19 cellular contexts compared by ENCODE assay signal in the genomic region with DNA sequence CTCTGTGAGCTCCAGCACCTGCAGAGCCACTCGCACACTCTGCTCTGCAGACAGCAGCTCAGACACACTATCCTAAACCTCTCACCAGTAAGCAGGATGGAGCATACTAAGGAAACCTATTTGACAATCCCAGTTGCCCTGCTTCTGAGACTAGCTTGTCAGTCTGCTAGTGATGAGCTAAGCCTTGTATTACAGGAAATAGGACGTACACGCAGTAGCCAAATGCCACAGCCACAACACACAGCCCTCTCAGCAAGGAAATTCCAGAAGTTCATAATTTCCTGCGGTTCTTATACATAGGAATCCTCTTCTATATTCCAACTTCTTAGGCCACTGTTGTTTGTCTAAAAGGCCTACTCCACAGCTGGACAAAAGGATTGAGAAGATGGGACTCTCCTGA.
DNase-seq lines count a peak whose midpoint lies in the region; ATAC-seq and TF ChIP-seq lines count a peak whose summit lies in the region.
"Had no signal": no experiment of that assay in that cellular context is flagged by ENCODE, and none has a peak within 500 bp of the region (broad histone marks: within the 10 kb centered on the region; RNA-seq: fewer than 3 reads in every experiment).

No MANE protein-coding gene starts in this region.

- H3K36me3 ChIP-seq in MM.1S (replicated peaks; ENCODE audit: insufficient read depth, low read length), result no peaks in the 10 kb centered on the region
- H3K36me3 ChIP-seq: right atrium auricular region had no signal

- H3K27me3 Mint-ChIP-seq in T-helper 17 cell, result peaks cover 11% of the 10 kb centered on the region
- H3K27me3 Mint-ChIP-seq: activated CD8-positive, alpha-beta memory T cell treated with anti-CD3 and anti-CD28 coated beads, Interleukin-2, amount 10 ng/mL, durations not matched to agents 7 days and 5 days had no signal

- no peak overlapping the region for H3K27ac ChIP-seq in MM.1S (ENCODE audit: low read length)
- H3K27ac ChIP-seq: right atrium auricular region had no signal

- H3K9me2 ChIP-seq in MM.1S (replicated peaks; ENCODE audit: insufficient read depth, low read length), result no peaks in the 10 kb centered on the region

- no peaks in the 10 kb centered on the region for H4K20me1 ChIP-seq in MM.1S (ENCODE audit: insufficient read depth, low read length)

- no peak overlapping the region for H3K4me3 Mint-ChIP-seq in T-helper 17 cell
- H3K4me3 Mint-ChIP-seq: activated CD8-positive, alpha-beta memory T cell treated with anti-CD3 and anti-CD28 coated beads, Interleukin-2, amount 10 ng/mL, durations not matched to agents 7 days and 5 days; activated naive CD8-positive, alpha-beta T cell treated with anti-CD3 and anti-CD28 coated beads, Interleukin-2, amount 10 ng/mL, durations not matched to agents 7 days and 5 days; CD4-positive, CD25-positive, alpha-beta regulatory T cell had no signal

- no peaks in the 10 kb centered on the region for H3K79me2 ChIP-seq in MM.1S (ENCODE audit: low read length)

- no peaks in the 10 kb centered on the region for H3K36me3 Mint-ChIP-seq in T-helper 17 cell (ENCODE audit: low read depth)
- H3K36me3 Mint-ChIP-seq: activated CD8-positive, alpha-beta memory T cell treated with anti-CD3 and anti-CD28 coated beads, Interleukin-2, amount 10 ng/mL, durations not matched to agents 7 days and 5 days; activated naive CD8-positive, alpha-beta T cell treated with anti-CD3 and anti-CD28 coated beads, Interleukin-2, amount 10 ng/mL, durations not matched to agents 7 days and 5 days; CD4-positive, CD25-positive, alpha-beta regulatory T cell had no signal

- H3K4me1 ChIP-seq in MM.1S (ENCODE audit: low read length), result no peaks in the 10 kb centered on the region

- no peaks in the 10 kb centered on the region for H3K27me3 ChIP-seq in MM.1S (replicated peaks; ENCODE audit: insufficient read depth, low read length)
- H3K27me3 ChIP-seq: right atrium auricular region had no signal

- TF ChIP-seq CTCF in MM.1S (IDR thresholded peaks at IDR 0.05; ENCODE audit: low read length), result no peak

- no peak overlapping the region for H2AFZ ChIP-seq in MM.1S (ENCODE audit: low read length)

- H3K4me1 Mint-ChIP-seq in T-helper 17 cell, result no peaks in the 10 kb centered on the region
- H3K4me1 Mint-ChIP-seq: activated CD8-positive, alpha-beta memory T cell treated with anti-CD3 and anti-CD28 coated beads, Interleukin-2, amount 10 ng/mL, durations not matched to agents 7 days and 5 days; activated naive CD8-positive, alpha-beta T cell treated with anti-CD3 and anti-CD28 coated beads, Interleukin-2, amount 10 ng/mL, durations not matched to agents 7 days and 5 days had no signal

- H3K4me2 ChIP-seq in MM.1S (ENCODE audit: low read depth, low read length), result no peak overlapping the region

- no peaks in the 10 kb centered on the region for H3F3A ChIP-seq in MM.1S (ENCODE audit: insufficient read depth, low read length)

- peak; percentile 65 for DNase-seq in Daoy (ENCODE audit: low read depth)
- DNase-seq in dedifferentiated amniotic fluid mesenchymal stem cell (ENCODE audit: extremely low spot score), result peak; percentile 36
- DNase-seq in islet precursor cell, result peak; percentile 19
- no peak for DNase-seq in pons (ENCODE audit: low spot score)
- DNase-seq in T-helper 17 cell, result no peak
- no peak for DNase-seq in NCI-H2227 (lab: John Stamatoyannopoulos, UW; ENCODE audit: unreplicated experiment)
- DNase-seq in MM.1S, result no peak
- DNase-seq: activated CD8-positive, alpha-beta memory T cell treated with anti-CD3 and anti-CD28 coated beads, Interleukin-2, amount 10 ng/mL, durations not matched to agents 7 days and 5 days; activated naive CD8-positive, alpha-beta T cell treated with anti-CD3 and anti-CD28 coated beads, Interleukin-2, amount 10 ng/mL, durations not matched to agents 7 days and 5 days; CD4-positive, CD25-positive, alpha-beta regulatory T cell; DMS53; foreskin fibroblast; mucosa of descending colon; MV-4-11; NCI-H187 treated with DMSO at 0.1 percent for 48 hours; NK-92 treated with Interleukin-12 subunit alpha and Interleukin-12 subunit beta, amount 100 ng/mL, for 24 hours had no signal

- no peak overlapping the region for H3K9ac ChIP-seq in MM.1S (ENCODE audit: low read length)

- ATAC-seq in SK-N-SH treated with all-trans-retinoic acid at 6 μM for 48 hours (peak; percentile 60), T-helper 17 cell (no peak)
- ATAC-seq: activated CD8-positive, alpha-beta memory T cell treated with anti-CD3 and anti-CD28 coated beads, Interleukin-2, amount 10 ng/mL, durations not matched to agents 7 days and 5 days; K562 had no signal

- H3K9me3 ChIP-seq in T-helper 17 cell (ENCODE audit: control insufficient read depth, low read length, poor library complexity, severe bottlenecking) (no peaks in the 10 kb centered on the region), MM.1S (replicated peaks; ENCODE audit: insufficient read depth, low read length) (no peaks in the 10 kb centered on the region)
- H3K9me3 ChIP-seq: mucosa of descending colon, right atrium auricular region had no signal

- no peak overlapping the region for H3K27ac Mint-ChIP-seq in T-helper 17 cell
- H3K27ac Mint-ChIP-seq: activated CD8-positive, alpha-beta memory T cell treated with anti-CD3 and anti-CD28 coated beads, Interleukin-2, amount 10 ng/mL, durations not matched to agents 7 days and 5 days; activated naive CD8-positive, alpha-beta T cell treated with anti-CD3 and anti-CD28 coated beads, Interleukin-2, amount 10 ng/mL, durations not matched to agents 7 days and 5 days; CD4-positive, CD25-positive, alpha-beta regulatory T cell had no signal

- no peak overlapping the region for H3K4me3 ChIP-seq in MM.1S (ENCODE audit: low read length)
- H3K4me3 ChIP-seq: K562, mucosa of descending colon, right atrium auricular region had no signal

TF ChIP-seq in SK-N-SH treated with all-trans-retinoic acid at 6 μM for 48 hours, 23 proteins besides CTCF, POLR2A, EP300 and RAD21:
- no peak for TF ChIP-seq ZNF565 (CRISPR knock-in tag; conservative IDR thresholded peaks at IDR 0.05; ENCODE audit: low read depth)
- TF ChIP-seq ISL1 (CRISPR knock-in tag; IDR thresholded peaks at IDR 0.05), result no peak
- no peak for TF ChIP-seq ZFP3 (CRISPR knock-in tag; IDR thresholded peaks at IDR 0.05)
- no peak for TF ChIP-seq SNAI2 (CRISPR knock-in tag; IDR thresholded peaks at IDR 0.05)
- TF ChIP-seq PPARA (CRISPR knock-in tag; IDR thresholded peaks at IDR 0.05; ENCODE audit: borderline replicate concordance), result no peak
- TF ChIP-seq TCF4 (CRISPR knock-in tag; IDR thresholded peaks at IDR 0.05; ENCODE audit: borderline replicate concordance), result no peak
- TF ChIP-seq, protein P1, sequence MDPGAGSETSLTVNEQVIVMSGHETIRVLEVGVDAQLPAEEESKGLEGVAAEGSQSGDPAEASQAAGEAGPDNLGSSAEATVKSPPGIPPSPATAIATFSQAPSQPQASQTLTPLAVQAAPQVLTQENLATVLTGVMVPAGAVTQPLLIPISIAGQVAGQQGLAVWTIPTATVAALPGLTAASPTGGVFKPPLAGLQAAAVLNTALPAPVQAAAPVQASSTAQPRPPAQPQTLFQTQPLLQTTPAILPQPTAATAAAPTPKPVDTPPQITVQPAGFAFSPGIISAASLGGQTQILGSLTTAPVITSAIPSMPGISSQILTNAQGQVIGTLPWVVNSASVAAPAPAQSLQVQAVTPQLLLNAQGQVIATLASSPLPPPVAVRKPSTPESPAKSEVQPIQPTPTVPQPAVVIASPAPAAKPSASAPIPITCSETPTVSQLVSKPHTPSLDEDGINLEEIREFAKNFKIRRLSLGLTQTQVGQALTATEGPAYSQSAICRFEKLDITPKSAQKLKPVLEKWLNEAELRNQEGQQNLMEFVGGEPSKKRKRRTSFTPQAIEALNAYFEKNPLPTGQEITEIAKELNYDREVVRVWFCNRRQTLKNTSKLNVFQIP (CRISPR knock-in tag; IDR thresholded peaks at IDR 0.05; ENCODE audit: borderline replicate concordance, low read depth), result no peak
- TF ChIP-seq BACH2 (CRISPR knock-in tag; IDR thresholded peaks at IDR 0.05; ENCODE audit: borderline replicate concordance), result no peak
- TF ChIP-seq, protein P2, sequence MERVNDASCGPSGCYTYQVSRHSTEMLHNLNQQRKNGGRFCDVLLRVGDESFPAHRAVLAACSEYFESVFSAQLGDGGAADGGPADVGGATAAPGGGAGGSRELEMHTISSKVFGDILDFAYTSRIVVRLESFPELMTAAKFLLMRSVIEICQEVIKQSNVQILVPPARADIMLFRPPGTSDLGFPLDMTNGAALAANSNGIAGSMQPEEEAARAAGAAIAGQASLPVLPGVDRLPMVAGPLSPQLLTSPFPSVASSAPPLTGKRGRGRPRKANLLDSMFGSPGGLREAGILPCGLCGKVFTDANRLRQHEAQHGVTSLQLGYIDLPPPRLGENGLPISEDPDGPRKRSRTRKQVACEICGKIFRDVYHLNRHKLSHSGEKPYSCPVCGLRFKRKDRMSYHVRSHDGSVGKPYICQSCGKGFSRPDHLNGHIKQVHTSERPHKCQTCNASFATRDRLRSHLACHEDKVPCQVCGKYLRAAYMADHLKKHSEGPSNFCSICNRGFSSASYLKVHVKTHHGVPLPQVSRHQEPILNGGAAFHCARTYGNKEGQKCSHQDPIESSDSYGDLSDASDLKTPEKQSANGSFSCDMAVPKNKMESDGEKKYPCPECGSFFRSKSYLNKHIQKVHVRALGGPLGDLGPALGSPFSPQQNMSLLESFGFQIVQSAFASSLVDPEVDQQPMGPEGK (CRISPR knock-in tag; IDR thresholded peaks at IDR 0.05; ENCODE audit: borderline replicate concordance), result no peak
- TF ChIP-seq ZNF8 (CRISPR knock-in tag; IDR thresholded peaks at IDR 0.05), result no peak
- TF ChIP-seq, protein P3, sequence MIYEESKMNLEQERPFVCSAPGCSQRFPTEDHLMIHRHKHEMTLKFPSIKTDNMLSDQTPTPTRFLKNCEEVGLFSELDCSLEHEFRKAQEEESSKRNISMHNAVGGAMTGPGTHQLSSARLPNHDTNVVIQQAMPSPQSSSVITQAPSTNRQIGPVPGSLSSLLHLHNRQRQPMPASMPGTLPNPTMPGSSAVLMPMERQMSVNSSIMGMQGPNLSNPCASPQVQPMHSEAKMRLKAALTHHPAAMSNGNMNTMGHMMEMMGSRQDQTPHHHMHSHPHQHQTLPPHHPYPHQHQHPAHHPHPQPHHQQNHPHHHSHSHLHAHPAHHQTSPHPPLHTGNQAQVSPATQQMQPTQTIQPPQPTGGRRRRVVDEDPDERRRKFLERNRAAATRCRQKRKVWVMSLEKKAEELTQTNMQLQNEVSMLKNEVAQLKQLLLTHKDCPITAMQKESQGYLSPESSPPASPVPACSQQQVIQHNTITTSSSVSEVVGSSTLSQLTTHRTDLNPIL (CRISPR knock-in tag; IDR thresholded peaks at IDR 0.05; ENCODE audit: low read depth), result no peak
- no peak for TF ChIP-seq ARNTL (CRISPR knock-in tag; IDR thresholded peaks at IDR 0.05; ENCODE audit: borderline replicate concordance, low read depth)
- no peak for TF ChIP-seq RARB (CRISPR knock-in tag; IDR thresholded peaks at IDR 0.05)
- no peak for TF ChIP-seq ZFP30 (CRISPR knock-in tag; IDR thresholded peaks at IDR 0.05)
- no peak for TF ChIP-seq ESRRG (CRISPR knock-in tag; IDR thresholded peaks at IDR 0.05)
TF ChIP-seq in SK-N-SH treated with all-trans-retinoic acid at 6 μM for 48 hours: peak in this region for 0.

Comparison
In these comparisons a context has a peak if more than half of its experiments do, and no peak if none do; other contexts are left out.
1. DNase-seq: peak in Daoy (single experiment), dedifferentiated amniotic fluid mesenchymal stem cell (single experiment) and islet precursor cell (single experiment); none in pons (single experiment), T-helper 17 cell (0 of 3), NCI-H2227 (single experiment) and MM.1S (single experiment).